1 cellular context compared by ENCODE assay signal in the genomic region with DNA sequence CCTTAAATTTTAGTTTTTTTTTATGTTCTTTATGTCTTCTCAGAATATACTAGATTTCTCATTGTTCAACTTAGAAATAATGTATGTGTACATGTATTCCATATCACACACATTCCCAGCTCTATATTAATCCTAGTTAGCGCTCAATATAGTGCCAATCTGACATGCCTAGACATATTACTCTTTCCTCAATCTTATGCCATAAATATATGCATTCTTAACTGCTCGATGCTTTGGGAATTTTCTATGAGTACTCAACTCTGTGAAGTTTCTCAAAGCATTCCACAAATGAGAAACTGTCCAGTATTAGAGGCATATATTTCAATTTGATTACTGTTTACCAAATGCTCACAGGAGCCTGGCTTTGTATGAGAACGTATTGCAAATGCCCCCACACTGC.
TF ChIP-seq lines count a peak whose summit lies in the region.

No MANE protein-coding gene starts in this region.

TF ChIP-seq in GM23338, 12 proteins besides CTCF, POLR2A, EP300 and RAD21 (continued from another document):
- TF ChIP-seq, protein P1, sequence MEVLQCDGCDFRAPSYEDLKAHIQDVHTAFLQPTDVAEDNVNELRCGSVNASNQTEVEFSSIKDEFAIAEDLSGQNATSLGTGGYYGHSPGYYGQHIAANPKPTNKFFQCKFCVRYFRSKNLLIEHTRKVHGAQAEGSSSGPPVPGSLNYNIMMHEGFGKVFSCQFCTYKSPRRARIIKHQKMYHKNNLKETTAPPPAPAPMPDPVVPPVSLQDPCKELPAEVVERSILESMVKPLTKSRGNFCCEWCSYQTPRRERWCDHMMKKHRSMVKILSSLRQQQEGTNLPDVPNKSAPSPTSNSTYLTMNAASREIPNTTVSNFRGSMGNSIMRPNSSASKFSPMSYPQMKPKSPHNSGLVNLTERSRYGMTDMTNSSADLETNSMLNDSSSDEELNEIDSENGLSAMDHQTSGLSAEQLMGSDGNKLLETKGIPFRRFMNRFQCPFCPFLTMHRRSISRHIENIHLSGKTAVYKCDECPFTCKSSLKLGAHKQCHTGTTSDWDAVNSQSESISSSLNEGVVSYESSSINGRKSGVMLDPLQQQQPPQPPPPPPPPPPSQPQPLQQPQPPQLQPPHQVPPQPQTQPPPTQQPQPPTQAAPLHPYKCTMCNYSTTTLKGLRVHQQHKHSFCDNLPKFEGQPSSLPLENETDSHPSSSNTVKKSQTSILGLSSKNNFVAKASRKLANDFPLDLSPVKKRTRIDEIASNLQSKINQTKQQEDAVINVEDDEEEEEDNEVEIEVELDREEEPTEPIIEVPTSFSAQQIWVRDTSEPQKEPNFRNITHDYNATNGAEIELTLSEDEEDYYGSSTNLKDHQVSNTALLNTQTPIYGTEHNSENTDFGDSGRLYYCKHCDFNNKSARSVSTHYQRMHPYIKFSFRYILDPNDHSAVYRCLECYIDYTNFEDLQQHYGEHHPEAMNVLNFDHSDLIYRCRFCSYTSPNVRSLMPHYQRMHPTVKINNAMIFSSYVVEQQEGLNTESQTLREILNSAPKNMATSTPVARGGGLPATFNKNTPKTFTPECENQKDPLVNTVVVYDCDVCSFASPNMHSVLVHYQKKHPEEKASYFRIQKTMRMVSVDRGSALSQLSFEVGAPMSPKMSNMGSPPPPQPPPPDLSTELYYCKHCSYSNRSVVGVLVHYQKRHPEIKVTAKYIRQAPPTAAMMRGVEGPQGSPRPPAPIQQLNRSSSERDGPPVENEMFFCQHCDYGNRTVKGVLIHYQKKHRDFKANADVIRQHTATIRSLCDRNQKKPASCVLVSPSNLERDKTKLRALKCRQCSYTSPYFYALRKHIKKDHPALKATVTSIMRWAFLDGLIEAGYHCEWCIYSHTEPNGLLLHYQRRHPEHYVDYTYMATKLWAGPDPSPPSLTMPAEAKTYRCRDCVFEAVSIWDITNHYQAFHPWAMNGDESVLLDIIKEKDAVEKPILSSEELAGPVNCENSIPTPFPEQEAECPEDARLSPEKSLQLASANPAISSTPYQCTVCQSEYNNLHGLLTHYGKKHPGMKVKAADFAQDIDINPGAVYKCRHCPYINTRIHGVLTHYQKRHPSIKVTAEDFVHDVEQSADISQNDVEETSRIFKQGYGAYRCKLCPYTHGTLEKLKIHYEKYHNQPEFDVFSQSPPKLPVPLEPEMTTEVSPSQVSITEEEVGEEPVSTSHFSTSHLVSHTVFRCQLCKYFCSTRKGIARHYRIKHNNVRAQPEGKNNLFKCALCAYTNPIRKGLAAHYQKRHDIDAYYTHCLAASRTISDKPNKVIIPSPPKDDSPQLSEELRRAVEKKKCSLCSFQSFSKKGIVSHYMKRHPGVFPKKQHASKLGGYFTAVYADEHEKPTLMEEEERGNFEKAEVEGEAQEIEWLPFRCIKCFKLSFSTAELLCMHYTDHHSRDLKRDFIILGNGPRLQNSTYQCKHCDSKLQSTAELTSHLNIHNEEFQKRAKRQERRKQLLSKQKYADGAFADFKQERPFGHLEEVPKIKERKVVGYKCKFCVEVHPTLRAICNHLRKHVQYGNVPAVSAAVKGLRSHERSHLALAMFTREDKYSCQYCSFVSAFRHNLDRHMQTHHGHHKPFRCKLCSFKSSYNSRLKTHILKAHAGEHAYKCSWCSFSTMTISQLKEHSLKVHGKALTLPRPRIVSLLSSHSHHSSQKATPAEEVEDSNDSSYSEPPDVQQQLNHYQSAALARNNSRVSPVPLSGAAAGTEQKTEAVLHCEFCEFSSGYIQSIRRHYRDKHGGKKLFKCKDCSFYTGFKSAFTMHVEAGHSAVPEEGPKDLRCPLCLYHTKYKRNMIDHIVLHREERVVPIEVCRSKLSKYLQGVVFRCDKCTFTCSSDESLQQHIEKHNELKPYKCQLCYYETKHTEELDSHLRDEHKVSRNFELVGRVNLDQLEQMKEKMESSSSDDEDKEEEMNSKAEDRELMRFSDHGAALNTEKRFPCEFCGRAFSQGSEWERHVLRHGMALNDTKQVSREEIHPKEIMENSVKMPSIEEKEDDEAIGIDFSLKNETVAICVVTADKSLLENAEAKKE (CRISPR knock-in tag; IDR thresholded peaks at IDR 0.05): no peak
- TF ChIP-seq POLR2AphosphoS5 (IDR thresholded peaks at IDR 0.05; ENCODE audit: low read depth) (no peak), ZNF114 (CRISPR knock-in tag; IDR thresholded peaks at IDR 0.05) (no peak)
- TF ChIP-seq, protein P2, sequence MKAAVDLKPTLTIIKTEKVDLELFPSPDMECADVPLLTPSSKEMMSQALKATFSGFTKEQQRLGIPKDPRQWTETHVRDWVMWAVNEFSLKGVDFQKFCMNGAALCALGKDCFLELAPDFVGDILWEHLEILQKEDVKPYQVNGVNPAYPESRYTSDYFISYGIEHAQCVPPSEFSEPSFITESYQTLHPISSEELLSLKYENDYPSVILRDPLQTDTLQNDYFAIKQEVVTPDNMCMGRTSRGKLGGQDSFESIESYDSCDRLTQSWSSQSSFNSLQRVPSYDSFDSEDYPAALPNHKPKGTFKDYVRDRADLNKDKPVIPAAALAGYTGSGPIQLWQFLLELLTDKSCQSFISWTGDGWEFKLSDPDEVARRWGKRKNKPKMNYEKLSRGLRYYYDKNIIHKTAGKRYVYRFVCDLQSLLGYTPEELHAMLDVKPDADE (IDR thresholded peaks at IDR 0.05): no peak
